In genomic region chr1:2199042-2199810, GRCh38 we compare ENCODE assay signal across 8 cellular contexts. TPM values are rescaled to one million over a fixed set of nuclear protein-coding genes. Genes with fewer than 3 reads are reported as not detected.
DNase-seq lines count a peak whose midpoint lies in the region; ATAC-seq and TF ChIP-seq lines count a peak whose summit lies in the region.

No MANE protein-coding gene starts in this region.

- H3K27ac Mint-ChIP-seq in CD4-positive, alpha-beta memory T cell = peak overlapping the region; percentile 89 to 96 (median 92)
- peak overlapping the region; percentile 43 to 95 (median 92) for H3K27ac Mint-ChIP-seq in naive thymus-derived CD8-positive, alpha-beta T cell

- intact Hi-C loops in CD4-positive, alpha-beta memory T cell (cut with micrococcal nuclease) = loop anchor here (1.0 to 5.0 kb wide), 3 partner anchors 67 to 328 kb away; partner anchors contain the start of gene PANK4
- intact Hi-C loops in Panc1 (cut with micrococcal nuclease; ENCODE audit: unreplicated experiment) = loop anchor here (10.0 kb wide), 1 partner anchor 116 kb away; no protein-coding TSS in a partner anchor

- no peak for TF ChIP-seq CTCF in Panc1 (IDR thresholded peaks at IDR 0.05)
- peak; percentile 3 for TF ChIP-seq CTCF in fibroblast of pulmonary artery (IDR thresholded peaks at IDR 0.05; ENCODE audit: low read length, missing control alignments)

- H3K36me3 ChIP-seq in CD4-positive, alpha-beta memory T cell (ENCODE audit: insufficient read depth, low read length) = no peaks in the 10 kb centered on the region
- no peaks in the 10 kb centered on the region for H3K36me3 ChIP-seq in Panc1 (ENCODE audit: control insufficient read depth, insufficient read depth, low read length)

- in situ Hi-C loops in Panc1 (cut with HindIII; ENCODE audit: low pct_unique_long_range_greater_than_20kb, low sequenced_read_pairs) = loop anchor here (10.0 kb wide), 1 partner anchor 196 kb away; the partner anchor contains the start of genes MORN1 and RER1

- no peaks in the 10 kb centered on the region for H3K9me3 ChIP-seq in CD4-positive, alpha-beta memory T cell (ENCODE audit: control insufficient read depth in 1 of 2, low read length in 2 of 2)
- H3K9me3 ChIP-seq in Panc1 (ENCODE audit: control insufficient read depth, insufficient read depth, low read depth, low read length) = no peaks in the 10 kb centered on the region

- DNase-seq in CD4-positive, alpha-beta memory T cell = peak; percentile 78 to 90 (median 81)
- no peak for DNase-seq in Panc1 (ENCODE audit: low read depth, low spot score)
- DNase-seq in activated T-helper 9 cell treated with anti-CD3 and anti-CD28 coated beads, Interleukin-2, amount 50 U/mL, for 16 hours (ENCODE audit: low read depth) = peak; percentile 70
- DNase-seq in fibroblast of pulmonary artery (ENCODE audit: low read depth) = peak; percentile 89
- peak; percentile 59 to 89 (median 74) for DNase-seq in naive thymus-derived CD8-positive, alpha-beta T cell
- peak; percentile 55 to 81 (median 75) for DNase-seq in stimulated activated naive CD4-positive, alpha-beta T cell (lab: John Stamatoyannopoulos, UW)

- no peaks in the 10 kb centered on the region for H3K27me3 Mint-ChIP-seq in CD4-positive, alpha-beta memory T cell
- H3K27me3 Mint-ChIP-seq in naive thymus-derived CD8-positive, alpha-beta T cell = no peaks in the 10 kb centered on the region

- H3K4me1 ChIP-seq in CD4-positive, alpha-beta memory T cell (ENCODE audit: insufficient read depth, low read length) = peaks cover 45% of the 10 kb centered on the region
- peaks cover 16% of the 10 kb centered on the region for H3K4me1 ChIP-seq in Panc1 (ENCODE audit: control insufficient read depth, insufficient read depth, low read length)

- CTCF ChIA-PET in CD4-positive, alpha-beta memory T cell (lab: Charles Lee; ENCODE audit: partially characterized antibody) = interaction anchor here (0.8 to 11.5 kb wide), 7 partner anchors 12 to 181 kb away, joined by 3 to 236 read pairs (median 4); no protein-coding TSS in a partner anchor
- CTCF ChIA-PET in Panc1 (lab: Charles Lee) = interaction anchor here (0.6 to 1.2 kb wide), 7 partner anchors 13 to 307 kb away, joined by 3 to 35 read pairs (median 8); partner anchors contain the start of genes MORN1 and RER1

- peak overlapping the region; percentile 80 to 90 (median 84) for H3K4me3 Mint-ChIP-seq in CD4-positive, alpha-beta memory T cell
- peak overlapping the region; percentile 79 to 89 (median 85) for H3K4me3 Mint-ChIP-seq in naive thymus-derived CD8-positive, alpha-beta T cell

- peak overlapping the region; percentile 68 for H3K27ac ChIP-seq in CD4-positive, alpha-beta memory T cell (ENCODE audit: low read depth, low read length)
- peak overlapping the region; percentile 88 for H3K27ac ChIP-seq in Panc1 (ENCODE audit: low read length)

- no peaks in the 10 kb centered on the region for H3K27me3 ChIP-seq in CD4-positive, alpha-beta memory T cell (ENCODE audit: insufficient read depth, low read length)
- no peaks in the 10 kb centered on the region for H3K27me3 ChIP-seq in Panc1 (ENCODE audit: control insufficient read depth, insufficient read depth, low read length)

- BruUV-seq in Panc1 (replicated peaks; lab: Mats Ljungman, UMichigan) = no TSS peak

- H3K4me3 ChIP-seq in CD4-positive, alpha-beta memory T cell (ENCODE audit: low read length in 2 of 2) = peak overlapping the region; percentile 64 to 68
- peak overlapping the region; percentile 60 to 96 for H3K4me3 ChIP-seq in Panc1 (ENCODE audit: low read depth in 2 of 2, low read length in 2 of 2)
- peak overlapping the region; percentile 63 for H3K4me3 ChIP-seq in fibroblast of pulmonary artery (replicated peaks; ENCODE audit: low read depth, low read length)

- H3K9me3 Mint-ChIP-seq in CD4-positive, alpha-beta memory T cell = no peaks in the 10 kb centered on the region
- H3K9me3 Mint-ChIP-seq in naive thymus-derived CD8-positive, alpha-beta T cell = no peaks in the 10 kb centered on the region

- ATAC-seq in HG02610 (IDR thresholded peaks at IDR 0.05; ENCODE audit: unreplicated experiment) (peak; percentile 47), Panc1 (peak; percentile 84), HG02970 (IDR thresholded peaks at IDR 0.05; ENCODE audit: low FRiP score, unreplicated experiment) (no peak)
- ATAC-seq in naive thymus-derived CD8-positive, alpha-beta T cell = peak; percentile 54 to 66

- peaks cover 7 to 33% (median 18%) of the 10 kb centered on the region in 4 donors for H3K4me1 Mint-ChIP-seq in CD4-positive, alpha-beta memory T cell
- H3K4me1 Mint-ChIP-seq in naive thymus-derived CD8-positive, alpha-beta T cell = peaks cover 1 to 42% (median 28%) of the 10 kb centered on the region in 4 donors

- POLR2A ChIA-PET in CD4-positive, alpha-beta memory T cell (lab: Charles Lee; ENCODE audit: partially characterized antibody) = interaction anchor here (0.6 to 2.9 kb wide), 18 partner anchors 9 to 386 kb away, joined by 3 to 83 read pairs (median 4); partner anchors contain the start of genes MORN1, RER1 and SKI
- POLR2A ChIA-PET in Panc1 (lab: Charles Lee) = interaction anchor here (0.5 to 1.0 kb wide), 7 partner anchors 9 to 201 kb away, joined by 3 to 14 read pairs (median 5); no protein-coding TSS in a partner anchor
- POLR2A ChIA-PET in naive thymus-derived CD8-positive, alpha-beta T cell (lab: Charles Lee) = interaction anchor here (0.9 to 24.5 kb wide), 10 partner anchors 9 to 385 kb away, joined by 3 to 303 read pairs (median 7); partner anchors contain the start of genes MORN1, RER1 and SKI

- peaks cover 0 to 2% of the 10 kb centered on the region in 2 donors for H3K36me3 Mint-ChIP-seq in CD4-positive, alpha-beta memory T cell
- no peaks in the 10 kb centered on the region for H3K36me3 Mint-ChIP-seq in naive thymus-derived CD8-positive, alpha-beta T cell

RNA-seq across cellular contexts. Expression of gene FAAP20, which starts 4.7 kb away (rescaled TPM):
- 10 to 100 TPM; 38.4 to 40.8 TPM for total RNA-seq in CD4-positive, alpha-beta memory T cell
- polyA plus RNA-seq in CD4-positive, alpha-beta memory T cell = 10 to 100 TPM; 54.2 to 58.9 TPM
- total RNA-seq in Panc1 (2021; ENCODE audit: unreplicated experiment) = 177 TPM
- polyA plus RNA-seq in Panc1 (2012; ENCODE audit: insufficient read length) = 197 TPM
- 10 to 100 TPM; 39.4 to 49.3 TPM for total RNA-seq in naive thymus-derived CD8-positive, alpha-beta T cell
- polyA plus RNA-seq in naive thymus-derived CD8-positive, alpha-beta T cell = 10 to 100 TPM; 70.1 to 76.6 (median 74.9) TPM

RNA-seq across cellular contexts. Expression of gene SKI, which starts 28.9 kb away (rescaled TPM):
- total RNA-seq in CD4-positive, alpha-beta memory T cell = 100 to 1,000 TPM in 1 of 2 experiments, 10 to 100 TPM in 1; 96.1 to 104 TPM
- polyA plus RNA-seq in CD4-positive, alpha-beta memory T cell = under 1 TPM; 0.08 to 0.86 TPM
- 63.2 TPM for total RNA-seq in Panc1 (2021; ENCODE audit: unreplicated experiment)
- 35.0 TPM for polyA plus RNA-seq in Panc1 (2012; ENCODE audit: insufficient read length)
- 100 to 1,000 TPM in 1 of 2 experiments, 10 to 100 TPM in 1; 98.3 to 105 TPM for total RNA-seq in naive thymus-derived CD8-positive, alpha-beta T cell
- under 1 TPM; 0.30 to 0.80 (median 0.53) TPM for polyA plus RNA-seq in naive thymus-derived CD8-positive, alpha-beta T cell
